2 cellular contexts compared by ENCODE assay signal in the genomic region with DNA sequence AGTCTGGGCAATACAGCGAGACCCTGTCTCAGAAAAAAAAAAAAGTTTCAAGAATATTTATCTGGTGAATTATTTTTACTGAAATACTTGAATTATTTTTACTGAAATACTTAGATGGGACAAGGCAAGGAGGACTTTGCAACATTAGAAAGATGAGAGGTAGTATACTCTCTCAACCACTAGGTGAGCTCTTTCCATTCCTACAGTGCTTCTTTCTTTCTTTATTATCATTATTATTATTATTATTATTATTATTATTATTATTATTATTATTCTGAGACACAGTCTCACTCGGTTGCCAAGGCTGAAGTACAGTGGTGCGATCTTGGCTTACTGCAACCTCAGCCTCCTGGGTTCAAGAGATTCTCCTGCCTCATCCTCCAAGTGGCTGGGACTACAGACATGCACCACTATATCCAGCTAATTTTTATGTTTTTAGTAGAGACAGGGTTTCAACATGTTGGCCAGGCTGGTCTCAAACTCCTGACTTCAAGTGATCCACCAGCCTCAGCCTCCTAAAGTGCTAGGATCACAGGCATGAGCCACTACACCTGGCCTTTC.
TF ChIP-seq lines count a peak whose summit lies in the region.

No MANE protein-coding gene starts in this region.

TF ChIP-seq in GM23338, 12 proteins besides CTCF, POLR2A, EP300 and RAD21:
- no peak for TF ChIP-seq NANOG (IDR thresholded peaks at IDR 0.05; ENCODE audit: borderline replicate concordance)
- TF ChIP-seq STAT1 (IDR thresholded peaks at IDR 0.05; ENCODE audit: unreplicated experiment): no peak
- TF ChIP-seq JUNB (IDR thresholded peaks at IDR 0.05; ENCODE audit: unreplicated experiment): no peak
- TF ChIP-seq, protein P1, sequence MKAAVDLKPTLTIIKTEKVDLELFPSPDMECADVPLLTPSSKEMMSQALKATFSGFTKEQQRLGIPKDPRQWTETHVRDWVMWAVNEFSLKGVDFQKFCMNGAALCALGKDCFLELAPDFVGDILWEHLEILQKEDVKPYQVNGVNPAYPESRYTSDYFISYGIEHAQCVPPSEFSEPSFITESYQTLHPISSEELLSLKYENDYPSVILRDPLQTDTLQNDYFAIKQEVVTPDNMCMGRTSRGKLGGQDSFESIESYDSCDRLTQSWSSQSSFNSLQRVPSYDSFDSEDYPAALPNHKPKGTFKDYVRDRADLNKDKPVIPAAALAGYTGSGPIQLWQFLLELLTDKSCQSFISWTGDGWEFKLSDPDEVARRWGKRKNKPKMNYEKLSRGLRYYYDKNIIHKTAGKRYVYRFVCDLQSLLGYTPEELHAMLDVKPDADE (IDR thresholded peaks at IDR 0.05): no peak
- no peak for TF ChIP-seq EZH2 (IDR thresholded peaks at IDR 0.05; ENCODE audit: low read depth, unreplicated experiment)
- TF ChIP-seq, protein P2, sequence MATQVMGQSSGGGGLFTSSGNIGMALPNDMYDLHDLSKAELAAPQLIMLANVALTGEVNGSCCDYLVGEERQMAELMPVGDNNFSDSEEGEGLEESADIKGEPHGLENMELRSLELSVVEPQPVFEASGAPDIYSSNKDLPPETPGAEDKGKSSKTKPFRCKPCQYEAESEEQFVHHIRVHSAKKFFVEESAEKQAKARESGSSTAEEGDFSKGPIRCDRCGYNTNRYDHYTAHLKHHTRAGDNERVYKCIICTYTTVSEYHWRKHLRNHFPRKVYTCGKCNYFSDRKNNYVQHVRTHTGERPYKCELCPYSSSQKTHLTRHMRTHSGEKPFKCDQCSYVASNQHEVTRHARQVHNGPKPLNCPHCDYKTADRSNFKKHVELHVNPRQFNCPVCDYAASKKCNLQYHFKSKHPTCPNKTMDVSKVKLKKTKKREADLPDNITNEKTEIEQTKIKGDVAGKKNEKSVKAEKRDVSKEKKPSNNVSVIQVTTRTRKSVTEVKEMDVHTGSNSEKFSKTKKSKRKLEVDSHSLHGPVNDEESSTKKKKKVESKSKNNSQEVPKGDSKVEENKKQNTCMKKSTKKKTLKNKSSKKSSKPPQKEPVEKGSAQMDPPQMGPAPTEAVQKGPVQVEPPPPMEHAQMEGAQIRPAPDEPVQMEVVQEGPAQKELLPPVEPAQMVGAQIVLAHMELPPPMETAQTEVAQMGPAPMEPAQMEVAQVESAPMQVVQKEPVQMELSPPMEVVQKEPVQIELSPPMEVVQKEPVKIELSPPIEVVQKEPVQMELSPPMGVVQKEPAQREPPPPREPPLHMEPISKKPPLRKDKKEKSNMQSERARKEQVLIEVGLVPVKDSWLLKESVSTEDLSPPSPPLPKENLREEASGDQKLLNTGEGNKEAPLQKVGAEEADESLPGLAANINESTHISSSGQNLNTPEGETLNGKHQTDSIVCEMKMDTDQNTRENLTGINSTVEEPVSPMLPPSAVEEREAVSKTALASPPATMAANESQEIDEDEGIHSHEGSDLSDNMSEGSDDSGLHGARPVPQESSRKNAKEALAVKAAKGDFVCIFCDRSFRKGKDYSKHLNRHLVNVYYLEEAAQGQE (IDR thresholded peaks at IDR 0.05; ENCODE audit: unreplicated experiment): no peak

TF ChIP-seq in WTC11, 78 proteins besides CTCF, POLR2A, EP300 and RAD21:
- TF ChIP-seq HMGA2 (CRISPR knock-in tag; IDR thresholded peaks at IDR 0.05) (peak; percentile 53), RORB (CRISPR knock-in tag; IDR thresholded peaks at IDR 0.05) (no peak)
- TF ChIP-seq, protein P3, sequence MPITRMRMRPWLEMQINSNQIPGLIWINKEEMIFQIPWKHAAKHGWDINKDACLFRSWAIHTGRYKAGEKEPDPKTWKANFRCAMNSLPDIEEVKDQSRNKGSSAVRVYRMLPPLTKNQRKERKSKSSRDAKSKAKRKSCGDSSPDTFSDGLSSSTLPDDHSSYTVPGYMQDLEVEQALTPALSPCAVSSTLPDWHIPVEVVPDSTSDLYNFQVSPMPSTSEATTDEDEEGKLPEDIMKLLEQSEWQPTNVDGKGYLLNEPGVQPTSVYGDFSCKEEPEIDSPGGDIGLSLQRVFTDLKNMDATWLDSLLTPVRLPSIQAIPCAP (CRISPR knock-in tag; IDR thresholded peaks at IDR 0.05): no peak
